ENCODE assay signal across 8 cellular contexts in the genomic region with DNA sequence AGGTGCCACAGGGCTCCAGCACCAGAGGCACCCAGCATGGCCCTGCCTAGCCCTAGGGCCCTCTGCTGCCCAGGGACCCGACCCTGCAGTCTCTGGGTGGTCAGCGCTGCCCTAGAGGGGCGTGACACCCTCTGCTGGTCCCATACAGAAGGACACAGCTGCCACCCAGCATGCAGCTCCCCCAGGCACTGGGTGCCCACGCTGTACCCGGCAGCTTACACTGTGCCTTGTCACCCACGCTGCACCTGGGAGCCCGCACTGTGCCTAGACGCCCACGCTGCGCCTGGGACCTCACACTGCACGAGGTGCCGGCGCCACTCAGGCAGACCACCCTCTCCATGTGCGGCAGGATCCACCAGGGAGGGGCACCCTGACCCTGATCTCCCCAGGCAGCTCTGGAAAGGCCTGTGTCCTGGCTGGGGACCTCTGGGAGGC. TPM values are rescaled to one million over a fixed set of nuclear protein-coding genes. Genes with fewer than 3 reads are reported as not detected.
DNase-seq lines count a peak whose midpoint lies in the region; ATAC-seq lines count a peak whose summit lies in the region.

No MANE protein-coding gene starts in this region.

- H3K27ac Mint-ChIP-seq in stimulated activated naive CD8-positive, alpha-beta T cell treated with anti-CD3 and anti-CD28 coated beads, Interleukin-15, amount 100 ng/mL, for 72 hours, result no peak overlapping the region
- peak overlapping the region; percentile 82 for H3K27ac Mint-ChIP-seq in activated naive CD4-positive, alpha-beta T cell treated with anti-CD3 and anti-CD28 coated beads, Interleukin-2, amount 10 ng/mL, durations not matched to agents 7 days and 5 days

- H3K27ac ChIP-seq in muscle layer of colon (ENCODE audit: low read depth, low read length), result peak overlapping the region; percentile 21
- no peak overlapping the region for H3K27ac ChIP-seq in aorta (ENCODE audit: low read depth in 1 of 2, low read length in 2 of 2)

- H3K4me3 Mint-ChIP-seq in stimulated activated naive CD8-positive, alpha-beta T cell treated with anti-CD3 and anti-CD28 coated beads, Interleukin-15, amount 100 ng/mL, for 72 hours, result peak overlapping the region in 1 of 2 donors; percentile 35
- no peak overlapping the region for H3K4me3 Mint-ChIP-seq in activated naive CD4-positive, alpha-beta T cell treated with anti-CD3 and anti-CD28 coated beads, Interleukin-2, amount 10 ng/mL, durations not matched to agents 7 days and 5 days

- no peaks in the 10 kb centered on the region for H3K9me3 Mint-ChIP-seq in stimulated activated naive CD8-positive, alpha-beta T cell treated with anti-CD3 and anti-CD28 coated beads, Interleukin-15, amount 100 ng/mL, for 72 hours
- H3K9me3 Mint-ChIP-seq in activated naive CD4-positive, alpha-beta T cell treated with anti-CD3 and anti-CD28 coated beads, Interleukin-2, amount 10 ng/mL, durations not matched to agents 7 days and 5 days, result no peaks in the 10 kb centered on the region

- H3K27me3 ChIP-seq in muscle layer of colon (ENCODE audit: control insufficient read depth in 1 of 2, insufficient read depth in 2 of 2, low read length in 2 of 2) (no peaks in the 10 kb centered on the region), aorta (ENCODE audit: control insufficient read depth in 1 of 2, insufficient read depth in 2 of 2, low read length in 1 of 2) (no peaks in the 10 kb centered on the region)

- H3K4me3 ChIP-seq in muscle layer of colon (ENCODE audit: low read depth in 1 of 2, low read length in 2 of 2) (no peak overlapping the region), aorta (ENCODE audit: low read length in 2 of 2) (no peak overlapping the region)

- no peaks in the 10 kb centered on the region for H3K9me3 ChIP-seq in muscle layer of colon (ENCODE audit: low read length)
- H3K9me3 ChIP-seq in aorta (ENCODE audit: control insufficient read depth, low read length), result no peaks in the 10 kb centered on the region

- H3K36me3 ChIP-seq in muscle layer of colon (ENCODE audit: insufficient read depth, low read length), result no peaks in the 10 kb centered on the region
- H3K36me3 ChIP-seq in aorta (ENCODE audit: control insufficient read depth in 1 of 2, insufficient read depth in 2 of 2, low read length in 1 of 2), result no peaks in the 10 kb centered on the region

- intact Hi-C loops in aorta (cut with DNase I), result loop anchor here (2.0 to 5.0 kb wide), 4 partner anchors 57 to 230 kb away; no protein-coding TSS in a partner anchor

- peak; percentile 8 for ATAC-seq in stimulated activated naive CD8-positive, alpha-beta T cell treated with anti-CD3 and anti-CD28 coated beads, Interleukin-15, amount 100 ng/mL, for 72 hours
- ATAC-seq in stimulated activated naive CD8-positive, alpha-beta T cell treated with anti-CD3 and anti-CD28 coated beads, Interleukin-15, Interleukin-2, amounts not matched to agents 100 U/mL and 50 U/mL, for 24 hours, result no peak
- peak; percentile 1 for ATAC-seq in aorta (ENCODE audit: low FRiP score)
- no peak for ATAC-seq in HG03457 (IDR thresholded peaks at IDR 0.05; ENCODE audit: unreplicated experiment)
- ATAC-seq in GM21360 (IDR thresholded peaks at IDR 0.05; ENCODE audit: unreplicated experiment), result no peak

- no peaks in the 10 kb centered on the region for H3K27me3 Mint-ChIP-seq in stimulated activated naive CD8-positive, alpha-beta T cell treated with anti-CD3 and anti-CD28 coated beads, Interleukin-15, amount 100 ng/mL, for 72 hours
- peaks cover 17% of the 10 kb centered on the region for H3K27me3 Mint-ChIP-seq in activated naive CD4-positive, alpha-beta T cell treated with anti-CD3 and anti-CD28 coated beads, Interleukin-2, amount 10 ng/mL, durations not matched to agents 7 days and 5 days

- H3K36me3 Mint-ChIP-seq in activated naive CD4-positive, alpha-beta T cell treated with anti-CD3 and anti-CD28 coated beads, Interleukin-2, amount 10 ng/mL, durations not matched to agents 7 days and 5 days, result no peaks in the 10 kb centered on the region

- peaks cover 50% of the 10 kb centered on the region for H3K4me1 Mint-ChIP-seq in stimulated activated naive CD8-positive, alpha-beta T cell treated with anti-CD3 and anti-CD28 coated beads, Interleukin-15, amount 100 ng/mL, for 72 hours
- H3K4me1 Mint-ChIP-seq in activated naive CD4-positive, alpha-beta T cell treated with anti-CD3 and anti-CD28 coated beads, Interleukin-2, amount 10 ng/mL, durations not matched to agents 7 days and 5 days, result peaks cover 33% of the 10 kb centered on the region

- WGBS in aorta, 2 donors, result 86 to 89% methylated on average over 14 of the region's 14 CpGs

- DNase-seq in stimulated activated naive CD8-positive, alpha-beta T cell treated with anti-CD3 and anti-CD28 coated beads, Interleukin-15, amount 100 ng/mL, for 72 hours, result peak; percentile 44 to 60
- DNase-seq in stimulated activated naive CD8-positive, alpha-beta T cell treated with anti-CD3 and anti-CD28 coated beads, Interleukin-15, Interleukin-2, amounts not matched to agents 100 U/mL and 50 U/mL, for 24 hours, result no peak
- no peak for DNase-seq in activated naive CD4-positive, alpha-beta T cell treated with anti-CD3 and anti-CD28 coated beads, Interleukin-2, amount 10 ng/mL, durations not matched to agents 7 days and 5 days
- DNase-seq in aorta (peak; percentile 54 to 77), mesenteric fat pad (ENCODE audit: low spot score) (no peak)

- H3K9ac ChIP-seq in muscle layer of colon (ENCODE audit: low read length), result no peak overlapping the region

- peaks cover 18% of the 10 kb centered on the region for H3K4me1 ChIP-seq in muscle layer of colon (ENCODE audit: insufficient read depth, low read length)
- no peaks in the 10 kb centered on the region for H3K4me1 ChIP-seq in aorta (ENCODE audit: control insufficient read depth in 1 of 2, insufficient read depth in 2 of 2, low read length in 2 of 2)

- CTCF ChIA-PET in activated naive CD4-positive, alpha-beta T cell treated with anti-CD3 and anti-CD28 coated beads, Interleukin-2, amount 10 ng/mL, durations not matched to agents 7 days and 5 days (lab: Charles Lee), result interaction anchor here (1.0 to 2.2 kb wide), 5 partner anchors 61 to 226 kb away, joined by 3 to 8 read pairs (median 4); no protein-coding TSS in a partner anchor

RNA-seq across cellular contexts. Expression of gene PWWP2B, which starts 55.2 kb away (rescaled TPM):
- total RNA-seq in aorta, result 1 to 10 TPM; 6.8 to 8.7 TPM
- polyA plus RNA-seq in aorta, result 1 to 10 TPM; 2.0 to 3.6 TPM
- total RNA-seq in mesenteric fat pad, result 30.4 TPM

Comparison
In these comparisons a context has a peak if more than half of its experiments do, and no peak if none do; other contexts are left out.
1. ATAC-seq: peak in stimulated activated naive CD8-positive, alpha-beta T cell treated with anti-CD3 and anti-CD28 coated beads, Interleukin-15, amount 100 ng/mL, for 72 hours (single experiment) and aorta (single experiment); none in stimulated activated naive CD8-positive, alpha-beta T cell treated with anti-CD3 and anti-CD28 coated beads, Interleukin-15, Interleukin-2, amounts not matched to agents 100 U/mL and 50 U/mL, for 24 hours (single experiment), HG03457 (single experiment) and GM21360 (single experiment).
2. DNase-seq: peak in stimulated activated naive CD8-positive, alpha-beta T cell treated with anti-CD3 and anti-CD28 coated beads, Interleukin-15, amount 100 ng/mL, for 72 hours (2 of 2) and aorta (2 of 2); none in stimulated activated naive CD8-positive, alpha-beta T cell treated with anti-CD3 and anti-CD28 coated beads, Interleukin-15, Interleukin-2, amounts not matched to agents 100 U/mL and 50 U/mL, for 24 hours (single experiment), activated naive CD4-positive, alpha-beta T cell treated with anti-CD3 and anti-CD28 coated beads, Interleukin-2, amount 10 ng/mL, durations not matched to agents 7 days and 5 days (single experiment) and mesenteric fat pad (single experiment).